ENCODE assay signal across 34 cellular contexts in genomic region chr2:82481207-82481606, GRCh38.
"Had no signal": no experiment of that assay in that cellular context is flagged by ENCODE, and none has a peak within 500 bp of the region (broad histone marks: within the 10 kb centered on the region; RNA-seq: fewer than 3 reads in every experiment).

No MANE protein-coding gene starts in this region.

- H3K36me3 ChIP-seq: MG63 had no signal

- H3K4me2 ChIP-seq: KMS-11 had no signal

- H3K4me3 ChIP-seq: MG63 had no signal

- DNase-seq: Karpas-422, Kasumi-1, MG63, MM.1S, MV-4-11, NCI-H1048, NCI-H1092, NCI-H1092 treated with DMSO at 0.1 percent for 48 hours, NCI-H1105, NCI-H1105 treated with DMSO at 0.1 percent for 48 hours, NCI-H1417, NCI-H1417 treated with DMSO at 0.1 percent for 48 hours, NCI-H1436, NCI-H1436 treated with DMSO at 0.1 percent for 48 hours, NCI-H146, NCI-H1694, NCI-H1694 treated with DMSO at 0.1 percent for 48 hours, NCI-H187, NCI-H187 treated with DMSO at 0.1 percent for 48 hours, NCI-H1930, NCI-H2029, NCI-H2029 treated with DMSO at 0.1 percent for 48 hours, NCI-H2081, NCI-H2081 treated with DMSO at 0.1 percent for 48 hours, NCI-H2107, NCI-H2171, NCI-H2171 treated with DMSO at 0.1 percent for 48 hours, NCI-H2227 treated with DMSO at 0.1 percent for 48 hours, NCI-H226, NCI-H345, NCI-H446, NCI-H446 treated with DMSO at 0.1 percent for 48 hours, NCI-H510A had no signal

- H3K27ac ChIP-seq: KMS-11 had no signal

- H3K9ac ChIP-seq: KMS-11 had no signal

- H3K27me3 ChIP-seq: MG63 had no signal

- H3K9me3 ChIP-seq: MG63 had no signal
